In the genomic region with DNA sequence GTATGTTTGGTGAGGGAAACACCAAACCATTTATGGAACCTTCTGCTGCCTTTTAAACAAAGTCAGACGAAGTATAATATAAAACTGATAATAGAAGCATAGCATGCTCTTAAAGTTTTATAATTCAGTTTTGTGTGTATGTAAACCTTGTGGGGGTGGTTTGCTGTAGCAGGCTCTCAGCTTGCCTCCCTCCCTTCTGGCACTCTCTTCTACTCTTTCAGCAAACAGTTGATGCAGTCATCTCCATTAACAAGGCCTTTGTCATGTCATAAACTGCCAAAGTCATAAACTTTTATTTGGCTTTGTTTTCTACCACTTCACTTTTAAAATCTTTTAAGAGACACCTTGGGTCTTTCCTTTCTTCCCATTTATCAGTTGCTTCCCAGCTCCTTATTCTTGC, we compare ENCODE assay signal across 2 cellular contexts.
TF ChIP-seq lines count a peak whose summit lies in the region.

No MANE protein-coding gene starts in this region.

TF ChIP-seq in GM23338, 12 proteins besides CTCF, POLR2A, EP300 and RAD21:
- TF ChIP-seq CREB1 (CRISPR knock-in tag; IDR thresholded peaks at IDR 0.05; ENCODE audit: low read depth): no peak
- TF ChIP-seq, protein P1, sequence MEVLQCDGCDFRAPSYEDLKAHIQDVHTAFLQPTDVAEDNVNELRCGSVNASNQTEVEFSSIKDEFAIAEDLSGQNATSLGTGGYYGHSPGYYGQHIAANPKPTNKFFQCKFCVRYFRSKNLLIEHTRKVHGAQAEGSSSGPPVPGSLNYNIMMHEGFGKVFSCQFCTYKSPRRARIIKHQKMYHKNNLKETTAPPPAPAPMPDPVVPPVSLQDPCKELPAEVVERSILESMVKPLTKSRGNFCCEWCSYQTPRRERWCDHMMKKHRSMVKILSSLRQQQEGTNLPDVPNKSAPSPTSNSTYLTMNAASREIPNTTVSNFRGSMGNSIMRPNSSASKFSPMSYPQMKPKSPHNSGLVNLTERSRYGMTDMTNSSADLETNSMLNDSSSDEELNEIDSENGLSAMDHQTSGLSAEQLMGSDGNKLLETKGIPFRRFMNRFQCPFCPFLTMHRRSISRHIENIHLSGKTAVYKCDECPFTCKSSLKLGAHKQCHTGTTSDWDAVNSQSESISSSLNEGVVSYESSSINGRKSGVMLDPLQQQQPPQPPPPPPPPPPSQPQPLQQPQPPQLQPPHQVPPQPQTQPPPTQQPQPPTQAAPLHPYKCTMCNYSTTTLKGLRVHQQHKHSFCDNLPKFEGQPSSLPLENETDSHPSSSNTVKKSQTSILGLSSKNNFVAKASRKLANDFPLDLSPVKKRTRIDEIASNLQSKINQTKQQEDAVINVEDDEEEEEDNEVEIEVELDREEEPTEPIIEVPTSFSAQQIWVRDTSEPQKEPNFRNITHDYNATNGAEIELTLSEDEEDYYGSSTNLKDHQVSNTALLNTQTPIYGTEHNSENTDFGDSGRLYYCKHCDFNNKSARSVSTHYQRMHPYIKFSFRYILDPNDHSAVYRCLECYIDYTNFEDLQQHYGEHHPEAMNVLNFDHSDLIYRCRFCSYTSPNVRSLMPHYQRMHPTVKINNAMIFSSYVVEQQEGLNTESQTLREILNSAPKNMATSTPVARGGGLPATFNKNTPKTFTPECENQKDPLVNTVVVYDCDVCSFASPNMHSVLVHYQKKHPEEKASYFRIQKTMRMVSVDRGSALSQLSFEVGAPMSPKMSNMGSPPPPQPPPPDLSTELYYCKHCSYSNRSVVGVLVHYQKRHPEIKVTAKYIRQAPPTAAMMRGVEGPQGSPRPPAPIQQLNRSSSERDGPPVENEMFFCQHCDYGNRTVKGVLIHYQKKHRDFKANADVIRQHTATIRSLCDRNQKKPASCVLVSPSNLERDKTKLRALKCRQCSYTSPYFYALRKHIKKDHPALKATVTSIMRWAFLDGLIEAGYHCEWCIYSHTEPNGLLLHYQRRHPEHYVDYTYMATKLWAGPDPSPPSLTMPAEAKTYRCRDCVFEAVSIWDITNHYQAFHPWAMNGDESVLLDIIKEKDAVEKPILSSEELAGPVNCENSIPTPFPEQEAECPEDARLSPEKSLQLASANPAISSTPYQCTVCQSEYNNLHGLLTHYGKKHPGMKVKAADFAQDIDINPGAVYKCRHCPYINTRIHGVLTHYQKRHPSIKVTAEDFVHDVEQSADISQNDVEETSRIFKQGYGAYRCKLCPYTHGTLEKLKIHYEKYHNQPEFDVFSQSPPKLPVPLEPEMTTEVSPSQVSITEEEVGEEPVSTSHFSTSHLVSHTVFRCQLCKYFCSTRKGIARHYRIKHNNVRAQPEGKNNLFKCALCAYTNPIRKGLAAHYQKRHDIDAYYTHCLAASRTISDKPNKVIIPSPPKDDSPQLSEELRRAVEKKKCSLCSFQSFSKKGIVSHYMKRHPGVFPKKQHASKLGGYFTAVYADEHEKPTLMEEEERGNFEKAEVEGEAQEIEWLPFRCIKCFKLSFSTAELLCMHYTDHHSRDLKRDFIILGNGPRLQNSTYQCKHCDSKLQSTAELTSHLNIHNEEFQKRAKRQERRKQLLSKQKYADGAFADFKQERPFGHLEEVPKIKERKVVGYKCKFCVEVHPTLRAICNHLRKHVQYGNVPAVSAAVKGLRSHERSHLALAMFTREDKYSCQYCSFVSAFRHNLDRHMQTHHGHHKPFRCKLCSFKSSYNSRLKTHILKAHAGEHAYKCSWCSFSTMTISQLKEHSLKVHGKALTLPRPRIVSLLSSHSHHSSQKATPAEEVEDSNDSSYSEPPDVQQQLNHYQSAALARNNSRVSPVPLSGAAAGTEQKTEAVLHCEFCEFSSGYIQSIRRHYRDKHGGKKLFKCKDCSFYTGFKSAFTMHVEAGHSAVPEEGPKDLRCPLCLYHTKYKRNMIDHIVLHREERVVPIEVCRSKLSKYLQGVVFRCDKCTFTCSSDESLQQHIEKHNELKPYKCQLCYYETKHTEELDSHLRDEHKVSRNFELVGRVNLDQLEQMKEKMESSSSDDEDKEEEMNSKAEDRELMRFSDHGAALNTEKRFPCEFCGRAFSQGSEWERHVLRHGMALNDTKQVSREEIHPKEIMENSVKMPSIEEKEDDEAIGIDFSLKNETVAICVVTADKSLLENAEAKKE (CRISPR knock-in tag; IDR thresholded peaks at IDR 0.05): no peak
- TF ChIP-seq, protein P2, sequence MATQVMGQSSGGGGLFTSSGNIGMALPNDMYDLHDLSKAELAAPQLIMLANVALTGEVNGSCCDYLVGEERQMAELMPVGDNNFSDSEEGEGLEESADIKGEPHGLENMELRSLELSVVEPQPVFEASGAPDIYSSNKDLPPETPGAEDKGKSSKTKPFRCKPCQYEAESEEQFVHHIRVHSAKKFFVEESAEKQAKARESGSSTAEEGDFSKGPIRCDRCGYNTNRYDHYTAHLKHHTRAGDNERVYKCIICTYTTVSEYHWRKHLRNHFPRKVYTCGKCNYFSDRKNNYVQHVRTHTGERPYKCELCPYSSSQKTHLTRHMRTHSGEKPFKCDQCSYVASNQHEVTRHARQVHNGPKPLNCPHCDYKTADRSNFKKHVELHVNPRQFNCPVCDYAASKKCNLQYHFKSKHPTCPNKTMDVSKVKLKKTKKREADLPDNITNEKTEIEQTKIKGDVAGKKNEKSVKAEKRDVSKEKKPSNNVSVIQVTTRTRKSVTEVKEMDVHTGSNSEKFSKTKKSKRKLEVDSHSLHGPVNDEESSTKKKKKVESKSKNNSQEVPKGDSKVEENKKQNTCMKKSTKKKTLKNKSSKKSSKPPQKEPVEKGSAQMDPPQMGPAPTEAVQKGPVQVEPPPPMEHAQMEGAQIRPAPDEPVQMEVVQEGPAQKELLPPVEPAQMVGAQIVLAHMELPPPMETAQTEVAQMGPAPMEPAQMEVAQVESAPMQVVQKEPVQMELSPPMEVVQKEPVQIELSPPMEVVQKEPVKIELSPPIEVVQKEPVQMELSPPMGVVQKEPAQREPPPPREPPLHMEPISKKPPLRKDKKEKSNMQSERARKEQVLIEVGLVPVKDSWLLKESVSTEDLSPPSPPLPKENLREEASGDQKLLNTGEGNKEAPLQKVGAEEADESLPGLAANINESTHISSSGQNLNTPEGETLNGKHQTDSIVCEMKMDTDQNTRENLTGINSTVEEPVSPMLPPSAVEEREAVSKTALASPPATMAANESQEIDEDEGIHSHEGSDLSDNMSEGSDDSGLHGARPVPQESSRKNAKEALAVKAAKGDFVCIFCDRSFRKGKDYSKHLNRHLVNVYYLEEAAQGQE (IDR thresholded peaks at IDR 0.05; ENCODE audit: unreplicated experiment): no peak
- no peak for TF ChIP-seq POLR2AphosphoS5 (IDR thresholded peaks at IDR 0.05; ENCODE audit: low read depth)
- no peak for TF ChIP-seq ZNF114 (CRISPR knock-in tag; IDR thresholded peaks at IDR 0.05)

TF ChIP-seq in H1, 55 proteins besides CTCF, POLR2A, EP300 and RAD21:
- TF ChIP-seq ASH2L (IDR thresholded peaks at IDR 0.05; ENCODE audit: low read length) (no peak), CEBPB (IDR thresholded peaks at IDR 0.05; ENCODE audit: low read depth, low read length) (no peak), RFX5 (IDR thresholded peaks at IDR 0.05; ENCODE audit: borderline replicate concordance, low read depth, low read length) (no peak)
